In genomic region chr14:24437020-24437735, GRCh38 we compare ENCODE assay signal across 2 cellular contexts.
TF ChIP-seq lines count a peak whose summit lies in the region.

No MANE protein-coding gene starts in this region.

TF ChIP-seq in K562, 482 proteins besides CTCF, POLR2A, EP300 and RAD21:
- TF ChIP-seq POLR2AphosphoS2 (IDR thresholded peaks at IDR 0.05; ENCODE audit: low read length) = 0 out of 2 replicates have a peak, but pooled peaks have one; percentile 47
- no peak for TF ChIP-seq BMI1 (IDR thresholded peaks at IDR 0.05; ENCODE audit: low read length)

TF ChIP-seq in neural cell, 6 proteins besides CTCF, POLR2A, EP300 and RAD21:
- TF ChIP-seq REST (IDR thresholded peaks at IDR 0.05; ENCODE audit: borderline replicate concordance) = no peak
- TF ChIP-seq TAF1 (IDR thresholded peaks at IDR 0.05; ENCODE audit: low read depth) = no peak
- no peak for TF ChIP-seq MXI1 (conservative IDR thresholded peaks at IDR 0.05; ENCODE audit: poor library complexity, severe bottlenecking)
- TF ChIP-seq POLR2AphosphoS5 (IDR thresholded peaks at IDR 0.05) = no peak
- no peak for TF ChIP-seq EZH2 (IDR thresholded peaks at IDR 0.05; ENCODE audit: borderline replicate concordance, insufficient read depth, low read length, poor library complexity, severe bottlenecking)
- peak; percentile 5 for TF ChIP-seq SMC3 (conservative IDR thresholded peaks at IDR 0.05; ENCODE audit: poor library complexity)
